ENCODE assay signal across 8 cellular contexts in the genomic region with DNA sequence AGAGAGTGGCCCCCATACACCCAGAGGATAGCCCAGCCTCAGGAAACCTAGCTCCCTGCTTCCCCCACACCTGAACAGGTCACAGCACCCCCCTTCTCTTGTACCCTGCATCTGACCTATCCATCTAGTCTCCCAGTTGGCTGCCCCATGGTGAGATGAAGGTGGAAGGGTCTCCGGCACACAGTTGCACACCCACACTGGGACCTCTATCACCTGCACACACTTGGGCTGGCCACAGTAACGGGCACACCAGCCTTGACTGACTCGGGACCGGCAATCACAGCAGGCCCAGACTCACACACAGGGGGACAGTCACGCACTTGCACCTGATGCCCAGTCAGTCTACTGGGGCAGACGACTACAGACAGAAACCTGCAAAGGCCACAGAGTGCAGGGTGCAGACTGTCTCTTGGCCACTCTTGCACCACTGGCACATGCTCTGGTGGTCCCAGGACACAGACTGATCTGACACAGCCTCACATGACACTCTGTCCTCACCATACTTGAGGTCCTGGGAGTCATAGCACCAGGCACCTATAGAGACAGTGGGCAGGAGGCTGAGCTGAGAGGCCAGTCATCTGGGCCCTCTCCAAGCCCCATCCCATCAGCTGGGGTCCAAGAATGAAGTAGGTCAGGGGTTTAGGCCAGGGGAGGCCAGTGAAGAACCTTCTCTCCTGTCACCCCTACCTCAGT.
DNase-seq lines count a peak whose midpoint lies in the region; ATAC-seq, FAIRE-seq and TF ChIP-seq lines count a peak whose summit lies in the region.
"Not testable (repeated sequence)": the region's sequence is repeated elsewhere in the genome, so short reads cannot be mapped to it uniquely, and the experiment has no call there.

No MANE protein-coding gene starts in this region.

- not testable (repeated sequence) for FAIRE-seq in K562 (lab: Jason Lieb, UNC)

- peaks cover 44% of the 10 kb centered on the region for H4K20me1 ChIP-seq in K562 (replicated peaks; ENCODE audit: control insufficient read depth, insufficient read depth, low read length)

- not testable (repeated sequence) for TF ChIP-seq RAD21 in K562 (CRISPR knock-in tag; conservative IDR thresholded peaks at IDR 0.05 in 1 of 2, IDR thresholded peaks at IDR 0.05 in 1 of 2)

- not testable (repeated sequence) for H3K79me2 ChIP-seq in K562 (ENCODE audit: control insufficient read depth, insufficient read depth, low read length)

- TF ChIP-seq CTCF in RWPE2 (IDR thresholded peaks at IDR 0.05; ENCODE audit: poor library complexity, severe bottlenecking); K562 (IDR thresholded peaks at IDR 0.05 in 2 of 3, conservative IDR thresholded peaks at IDR 0.05 in 1 of 3; ENCODE audit: insufficient read depth in 2 of 3, low read depth in 1 of 3, low read length in 3 of 3); osteocyte (IDR thresholded peaks at IDR 0.05); upper lobe of left lung (IDR thresholded peaks at IDR 0.05): not testable (repeated sequence)

- H3K27me3 ChIP-seq in H7 (ENCODE audit: control insufficient read depth, insufficient read depth, low read length), result peaks cover 13% of the 10 kb centered on the region
- peaks cover 10% of the 10 kb centered on the region for H3K27me3 ChIP-seq in RWPE2 (ENCODE audit: insufficient read depth, poor library complexity, severe bottlenecking)
- H3K27me3 ChIP-seq in K562 (ENCODE audit: control insufficient read depth in 2 of 2, insufficient read depth in 2 of 2, low read length in 2 of 2), result peaks cover 21 to 39% of the 10 kb centered on the region in 2 experiments; a peak in 4 of 5 replicates
- not testable (repeated sequence) for H3K27me3 ChIP-seq in upper lobe of left lung

- peak; percentile 2; the same call in 1 of the 3 replicates for ATAC-seq in RWPE2 (ENCODE audit: low read depth)
- not testable (repeated sequence) for ATAC-seq in K562; left lobe of liver; upper lobe of left lung (ENCODE audit: low FRiP score in 2 of 2)
- ATAC-seq in Right ventricle myocardium superior (ENCODE audit: poor library complexity), result peak; percentile 14

- not testable (repeated sequence) for H3K27me3 Mint-ChIP-seq in osteocyte (ENCODE audit: unreplicated experiment)

- not testable (repeated sequence) for H3K27ac ChIP-seq in RWPE2 (ENCODE audit: poor library complexity, severe bottlenecking); K562 (ENCODE audit: extremely low read depth, low read depth, low read length); upper lobe of left lung

- in situ Hi-C loops in K562 (cut with MboI), result loop anchor here (5.0 kb wide), 1 partner anchor 397 kb away; no protein-coding TSS in a partner anchor

- H3K4me3 Mint-ChIP-seq in osteocyte (ENCODE audit: unreplicated experiment), result not testable (repeated sequence)

- not testable (repeated sequence) for H3K9ac ChIP-seq in K562 (ENCODE audit: insufficient read depth in 1 of 2, low read depth in 2 of 2, low read length in 2 of 2)

- 10% methylated on average over 6 of the region's 6 CpGs for WGBS in K562 (ENCODE audit: insufficient coverage, low coverage, missing lambda C conversion rate)
- WGBS in upper lobe of left lung, 2 donors, result 86 to 90% methylated on average over 2 to 3 of the region's 6 CpGs

- H2AFZ ChIP-seq in K562 (ENCODE audit: low read depth, low read length), result not testable (repeated sequence)

- not testable (repeated sequence) for H3K36me3 ChIP-seq in H7 (replicated peaks; ENCODE audit: control insufficient read depth, insufficient read depth, low read length); RWPE2 (ENCODE audit: low read depth); K562 (ENCODE audit: control insufficient read depth, insufficient read depth, low read length)
- peaks cover under 1 to 30% (median 18%) of the 10 kb centered on the region in 4 donors for H3K36me3 ChIP-seq in upper lobe of left lung

- H3K9me3 Mint-ChIP-seq in osteocyte (ENCODE audit: unreplicated experiment), result not testable (repeated sequence)

- intact Hi-C loops in K562 (cut with micrococcal nuclease), result loop anchor here (10.0 kb wide), 1 partner anchor 261 kb away; the partner anchor contains the start of gene CLTCL1
- intact Hi-C loops in Right ventricle myocardium superior (cut with DNase I), result not testable (repeated sequence)

- not testable (repeated sequence) for BruUV-seq in K562 (replicated peaks; lab: Mats Ljungman, UMichigan)

- not testable (repeated sequence) for H3K27ac Mint-ChIP-seq in osteocyte (ENCODE audit: unreplicated experiment)

- H3K9me1 ChIP-seq in K562 (ENCODE audit: control insufficient read depth, insufficient read depth, low read length), result peaks cover 12% of the 10 kb centered on the region

- not testable (repeated sequence) for TF ChIP-seq EP300 in K562 (IDR thresholded peaks at IDR 0.05; ENCODE audit: low read length); upper lobe of left lung (IDR thresholded peaks at IDR 0.05)

- H3K4me1 Mint-ChIP-seq in osteocyte (ENCODE audit: unreplicated experiment), result not testable (repeated sequence)

- not testable (repeated sequence) for H3K4me1 ChIP-seq in RWPE2 (ENCODE audit: insufficient read depth, poor library complexity, severe bottlenecking); upper lobe of left lung
- peaks cover 0 to 33% of the 10 kb centered on the region in 2 experiments; a peak in 1 of 5 replicates for H3K4me1 ChIP-seq in K562 (replicated peaks in 1 of 2; ENCODE audit: control insufficient read depth in 2 of 2, insufficient read depth in 2 of 2, low read length in 2 of 2)

- H3K4me3 ChIP-seq in H7 (ENCODE audit: insufficient read depth, low read depth, low read length); RWPE2 (ENCODE audit: severe bottlenecking); K562; upper lobe of left lung: not testable (repeated sequence)

- CTCF ChIA-PET in K562 (lab: Yijun Ruan, JAX; ENCODE audit: low intra/inter-chr PET ratio), result not testable (repeated sequence)

- H3K36me3 Mint-ChIP-seq in osteocyte (ENCODE audit: unreplicated experiment), result peaks cover 10% of the 10 kb centered on the region

- POLR2A ChIA-PET in K562 (lab: Yijun Ruan, JAX), result interaction anchor here (0.8 to 1.3 kb wide), 2 partner anchors 9 to 36 kb away, joined by 3 to 4 read pairs; no protein-coding TSS in a partner anchor

- not testable (repeated sequence) for H3K4me2 ChIP-seq in K562 (ENCODE audit: insufficient read depth, low read length)

- not testable (repeated sequence) for TF ChIP-seq POLR2A in K562 (conservative IDR thresholded peaks at IDR 0.05); upper lobe of left lung (IDR thresholded peaks at IDR 0.05)

- not testable (repeated sequence) for H3K9me3 ChIP-seq in RWPE2 (ENCODE audit: severe bottlenecking); K562 (replicated peaks; ENCODE audit: control insufficient read depth, insufficient read depth, low read depth, low read length); upper lobe of left lung

- peak; percentile 10 for DNase-seq in H7
- not testable (repeated sequence) for DNase-seq in RWPE2 (ENCODE audit: low spot score); K562 (ENCODE audit: extremely low read depth in 1 of 4, low spot score in 3 of 4); Right ventricle myocardium superior
- peak; percentile 49 for DNase-seq in activated CD8-positive, alpha-beta memory T cell treated with anti-CD3 and anti-CD28 coated beads for 24 hours
- peak; percentile 35 for DNase-seq in left lobe of liver (ENCODE audit: low spot score)
- DNase-seq in osteocyte (ENCODE audit: extremely low spot score, unreplicated experiment), result peak; percentile 68
- DNase-seq in upper lobe of left lung, result peak; percentile 17 to 31

TF ChIP-seq in K562, 482 proteins besides CTCF, POLR2A, EP300 and RAD21:
- TF ChIP-seq ZC3H4 (CRISPR knock-in tag; IDR thresholded peaks at IDR 0.05; ENCODE audit: borderline replicate concordance) (peak; percentile 64; the same call in 1 of the 2 replicates), HDAC6 (IDR thresholded peaks at IDR 0.05; ENCODE audit: low read depth, low read length) (0 out of 2 replicates have a peak, but pooled peaks have one; percentile 12), USF1 (CRISPR knock-in tag; IDR thresholded peaks at IDR 0.05) (peak; percentile 53; the same call in 1 of the 2 replicates), TEAD4 (CRISPR knock-in tag; IDR thresholded peaks at IDR 0.05; ENCODE audit: borderline replicate concordance) (peak; percentile 17; the same call in 1 of the 2 replicates), IRF2 (CRISPR knock-in tag; IDR thresholded peaks at IDR 0.05) (0 out of 2 replicates have a peak, but pooled peaks have one; percentile 57), FOXA3 (CRISPR knock-in tag; conservative IDR thresholded peaks at IDR 0.05 in 1 of 2, IDR thresholded peaks at IDR 0.05 in 1 of 2) (0 out of 4 replicates have a peak, but pooled peaks of 1 of the 2 experiments have one; percentile 20)
- TF ChIP-seq, protein P1, sequence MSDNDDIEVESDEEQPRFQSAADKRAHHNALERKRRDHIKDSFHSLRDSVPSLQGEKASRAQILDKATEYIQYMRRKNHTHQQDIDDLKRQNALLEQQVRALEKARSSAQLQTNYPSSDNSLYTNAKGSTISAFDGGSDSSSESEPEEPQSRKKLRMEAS (CRISPR knock-in tag; IDR thresholded peaks at IDR 0.05), result peak; percentile 53
- TF ChIP-seq TEAD4 (IDR thresholded peaks at IDR 0.05; ENCODE audit: low read length), result not testable (repeated sequence)
- TF ChIP-seq, protein P2, sequence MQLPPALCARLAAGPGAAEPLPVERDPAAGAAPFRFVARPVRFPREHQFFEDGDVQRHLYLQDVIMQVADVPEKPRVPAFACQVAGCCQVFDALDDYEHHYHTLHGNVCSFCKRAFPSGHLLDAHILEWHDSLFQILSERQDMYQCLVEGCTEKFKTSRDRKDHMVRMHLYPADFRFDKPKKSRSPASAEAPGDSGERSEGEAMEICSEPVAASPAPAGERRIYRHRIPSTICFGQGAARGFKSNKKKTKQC (CRISPR knock-in tag; IDR thresholded peaks at IDR 0.05), result 0 out of 2 replicates have a peak, but pooled peaks have one; percentile 38
